Comparison of ENCODE assay signal across 8 cellular contexts in the genomic region with DNA sequence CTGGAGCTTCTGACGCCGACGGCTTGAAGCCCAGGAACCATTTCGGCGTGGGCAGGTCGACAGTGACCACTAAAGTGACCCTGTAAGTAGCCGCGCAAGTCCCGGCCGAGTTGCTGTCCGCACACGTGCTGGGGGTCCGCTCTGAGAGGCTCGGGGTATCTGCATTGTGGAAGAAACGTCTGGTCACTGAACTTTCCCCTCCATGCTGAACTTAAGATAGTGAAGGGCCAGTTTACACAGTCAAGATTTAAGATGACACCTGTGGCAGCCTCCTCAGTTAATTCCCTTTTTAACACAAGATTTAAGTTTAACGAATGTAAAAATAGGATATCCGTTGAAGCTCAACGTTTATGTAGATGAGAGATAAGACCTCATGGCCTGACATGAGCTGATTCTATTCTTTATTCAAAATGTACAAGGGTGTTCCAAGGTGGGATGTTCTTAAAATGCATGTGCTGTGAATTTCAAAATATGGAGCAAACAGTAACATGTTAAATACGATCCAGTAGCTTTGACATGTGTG.
A peak's percentile ranks its signal among the peaks of the same experiment; 100 is the strongest.
DNase-seq lines count a peak whose midpoint lies in the region; ATAC-seq and TF ChIP-seq lines count a peak whose summit lies in the region.

No MANE protein-coding gene starts in this region.

- TF ChIP-seq CTCF in right atrium auricular region (IDR thresholded peaks at IDR 0.05) (no peak), lower leg skin (IDR thresholded peaks at IDR 0.05) (no peak), uterus (IDR thresholded peaks at IDR 0.05) (no peak)

- H3K36me3 ChIP-seq in right atrium auricular region: no peaks in the 10 kb centered on the region
- H3K36me3 ChIP-seq in uterus: no peaks in the 10 kb centered on the region

- H3K4me3 Mint-ChIP-seq in activated naive CD8-positive, alpha-beta T cell treated with anti-CD3 and anti-CD28 coated beads, Interleukin-2, amount 10 ng/mL, durations not matched to agents 7 days and 5 days: peak overlapping the region; percentile 90

- H3K27me3 Mint-ChIP-seq in activated naive CD8-positive, alpha-beta T cell treated with anti-CD3 and anti-CD28 coated beads, Interleukin-2, amount 10 ng/mL, durations not matched to agents 7 days and 5 days: peaks cover 3% of the 10 kb centered on the region

- H3K27ac ChIP-seq in right atrium auricular region: peak overlapping the region; percentile 39 to 77
- H3K27ac ChIP-seq in uterus: peak overlapping the region; percentile 69 to 82

- no peak for ATAC-seq in left ventricle myocardium superior
- no peak for ATAC-seq in activated naive CD8-positive, alpha-beta T cell treated with anti-CD3 and anti-CD28 coated beads, Interleukin-2, amount 10 ng/mL, durations not matched to agents 7 days and 5 days (ENCODE audit: low read depth)

- DNase-seq in right atrium auricular region (ENCODE audit: low spot score) (no peak), left ventricle myocardium superior (no peak), lower leg skin (ENCODE audit: low spot score in 2 of 2) (no peak), uterus (no peak), SHP77 treated with DMSO at 0.1 percent for 48 hours (lab: John Stamatoyannopoulos, UW) (no peak), NCI-H128 (lab: John Stamatoyannopoulos, UW; ENCODE audit: unreplicated experiment) (no peak), DMS114 treated with DMSO at 0.1 percent for 48 hours (lab: John Stamatoyannopoulos, UW; ENCODE audit: unreplicated experiment) (no peak)
- DNase-seq in activated naive CD8-positive, alpha-beta T cell treated with anti-CD3 and anti-CD28 coated beads, Interleukin-2, amount 10 ng/mL, durations not matched to agents 7 days and 5 days: no peak

- no peaks in the 10 kb centered on the region for H3K9me3 ChIP-seq in right atrium auricular region
- H3K9me3 ChIP-seq in uterus: no peaks in the 10 kb centered on the region

- peak overlapping the region; percentile 99 for H3K27ac Mint-ChIP-seq in activated naive CD8-positive, alpha-beta T cell treated with anti-CD3 and anti-CD28 coated beads, Interleukin-2, amount 10 ng/mL, durations not matched to agents 7 days and 5 days

- H3K36me3 Mint-ChIP-seq in activated naive CD8-positive, alpha-beta T cell treated with anti-CD3 and anti-CD28 coated beads, Interleukin-2, amount 10 ng/mL, durations not matched to agents 7 days and 5 days: no peaks in the 10 kb centered on the region

- TF ChIP-seq POLR2A in lower leg skin (IDR thresholded peaks at IDR 0.05): no peak
- no peak for TF ChIP-seq POLR2A in uterus (IDR thresholded peaks at IDR 0.05)

- peaks cover 43% of the 10 kb centered on the region for H3K4me1 Mint-ChIP-seq in activated naive CD8-positive, alpha-beta T cell treated with anti-CD3 and anti-CD28 coated beads, Interleukin-2, amount 10 ng/mL, durations not matched to agents 7 days and 5 days

- POLR2A ChIA-PET in activated naive CD8-positive, alpha-beta T cell treated with anti-CD3 and anti-CD28 coated beads, Interleukin-2, amount 10 ng/mL, durations not matched to agents 7 days and 5 days (lab: Charles Lee): interaction anchor here (0.6 to 6.7 kb wide), 8 partner anchors 10 to 519 kb away, joined by 3 to 210 read pairs (median 5); no protein-coding TSS in a partner anchor

- H3K9me3 Mint-ChIP-seq in activated naive CD8-positive, alpha-beta T cell treated with anti-CD3 and anti-CD28 coated beads, Interleukin-2, amount 10 ng/mL, durations not matched to agents 7 days and 5 days: no peaks in the 10 kb centered on the region

- H3K4me1 ChIP-seq in right atrium auricular region (peaks cover 0 to 28% of the 10 kb centered on the region in 2 donors), uterus (peaks cover 0 to 16% of the 10 kb centered on the region in 2 donors)

- intact Hi-C loops in left ventricle myocardium superior (cut with micrococcal nuclease): no loop called here
- intact Hi-C loops in lower leg skin (cut with DNase I; ENCODE audit: low total_unique reads): no loop called here
- intact Hi-C loops in uterus (cut with DNase I; ENCODE audit: low total_unique reads): no loop called here

- 9 to 16% methylated on average over 13 of the region's 19 CpGs for WGBS in lower leg skin, 2 donors

- H3K27me3 ChIP-seq in right atrium auricular region: peaks cover 7% of the 10 kb centered on the region in 2 donors
- peaks cover 0 to 4% of the 10 kb centered on the region in 2 donors for H3K27me3 ChIP-seq in uterus

- H3K4me3 ChIP-seq in right atrium auricular region: peak overlapping the region; percentile 49 to 71
- H3K4me3 ChIP-seq in lower leg skin (ENCODE audit: low read depth, poor library complexity, severe bottlenecking): peak overlapping the region; percentile 62
- H3K4me3 ChIP-seq in uterus: peak overlapping the region; percentile 58 to 77
